In the genomic region with DNA sequence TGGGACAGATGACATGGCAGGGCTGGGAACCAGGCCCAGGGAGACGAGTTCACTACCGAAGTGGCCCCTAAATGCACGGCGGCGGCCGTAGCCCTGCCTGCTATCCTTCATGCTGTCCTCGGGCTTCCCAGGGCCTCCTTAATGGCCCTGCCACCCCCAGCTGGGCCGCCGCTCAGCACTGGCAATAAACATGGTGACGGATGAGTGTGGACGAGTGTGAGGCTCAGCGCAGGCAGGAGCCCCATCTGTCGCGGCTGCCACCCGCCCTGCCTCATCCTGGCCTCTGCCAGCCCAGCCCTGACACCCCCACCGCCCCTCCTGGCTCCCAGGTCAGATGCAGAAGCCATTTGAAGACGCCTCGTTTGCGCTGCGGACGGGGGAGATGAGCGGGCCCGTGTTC, we compare ENCODE assay signal across 23 cellular contexts. TPM values are rescaled to one million over a fixed set of nuclear protein-coding genes. Genes with fewer than 3 reads are reported as not detected.
DNase-seq lines count a peak whose midpoint lies in the region; FAIRE-seq and TF ChIP-seq lines count a peak whose summit lies in the region.
"Had no signal": no experiment of that assay in that cellular context is flagged by ENCODE, and none has a peak within 500 bp of the region (broad histone marks: within the 10 kb centered on the region; RNA-seq: fewer than 3 reads in every experiment).

No MANE protein-coding gene starts in this region.

- H3K4me3 ChIP-seq in NT2/D1 (ENCODE audit: insufficient read length, low read depth) (no peak overlapping the region), endodermal cell (ENCODE audit: low read length) (no peak overlapping the region), small intestine (ENCODE audit: low read depth in 1 of 2, low read length in 2 of 2) (no peak overlapping the region)
- H3K4me3 ChIP-seq: breast epithelium, ovary, SK-N-MC, upper lobe of left lung had no signal

- FAIRE-seq in small intestine (lab: Jason Lieb, UNC), result no peak
- FAIRE-seq: colon had no signal

- H3K9me3 ChIP-seq in NT2/D1 (ENCODE audit: insufficient read depth, low read length) (no peaks in the 10 kb centered on the region), endodermal cell (ENCODE audit: control insufficient read depth, low read length) (no peaks in the 10 kb centered on the region), small intestine (ENCODE audit: control insufficient read depth, low read depth) (no peaks in the 10 kb centered on the region)
- H3K9me3 ChIP-seq: ovary had no signal

- H3K36me3 Mint-ChIP-seq in endodermal cell (ENCODE audit: low read depth), result peaks cover 24% of the 10 kb centered on the region

- DNase-seq in NCI-H2227 (lab: John Stamatoyannopoulos, UW; ENCODE audit: unreplicated experiment) (peak; percentile 16), NCI-H2227 treated with DMSO at 0.1 percent for 48 hours (lab: John Stamatoyannopoulos, UW) (no peak), NT2/D1 (ENCODE audit: low read depth, low spot score) (no peak), endodermal cell (no peak), small intestine (no peak), COR-L47 (lab: John Stamatoyannopoulos, UW) (no peak), DMS79 treated with DMSO at 0.1 percent for 48 hours (lab: John Stamatoyannopoulos, UW) (no peak)
- DNase-seq in activated CD4-positive, alpha-beta T cell treated with anti-CD3 and anti-CD28 coated beads, Interleukin-2, amount 50 U/mL, for 1 hour, result no peak
- DNase-seq: amniotic stem cell; left cardiac atrium; mammary epithelial cell; NCI-H2081 treated with DMSO at 0.1 percent for 48 hours; NCI-H446; ovary; stimulated activated naive B cell treated with anti-CD40 and anti-IgM and Interleukin-4, amounts not matched to agents 10 μg/mL and 1 μg/mL and 100 μg/mL, for 72 hours had no signal

- no peaks in the 10 kb centered on the region for H3K9me3 Mint-ChIP-seq in endodermal cell
- H3K9me3 Mint-ChIP-seq: activated naive CD4-positive, alpha-beta T cell treated with anti-CD3 and anti-CD28 coated beads, Interleukin-2, amount 50 U/mL, for 24 hours; nephron had no signal

- H3K36me3 ChIP-seq in NT2/D1 (ENCODE audit: insufficient read depth, insufficient read length, low read length) (peaks cover 70% of the 10 kb centered on the region), endodermal cell (ENCODE audit: control insufficient read depth, insufficient read depth, low read length) (peaks cover 23% of the 10 kb centered on the region), small intestine (ENCODE audit: control insufficient read depth in 2 of 2, insufficient read depth in 2 of 2, low read length in 2 of 2) (peaks cover 5 to 8% of the 10 kb centered on the region in 2 donors)
- H3K36me3 ChIP-seq: breast epithelium, ovary had no signal

- WGBS in endodermal cell (ENCODE audit: insufficient coverage in 1 of 2, insufficient read length in 1 of 2), 2 experiments, result 90 to 93% methylated on average over 7 to 23 of the region's 23 CpGs
- 86 to 94% (median 88%) methylated on average over 20 to 23 of the region's 23 CpGs for WGBS in small intestine, 3 donors

- H3K9ac ChIP-seq in NT2/D1 (ENCODE audit: insufficient read length, low read depth) (peak overlapping the region; percentile 10), endodermal cell (ENCODE audit: extremely low read depth, low read length, poor library complexity, severe bottlenecking) (no peak overlapping the region)

- no peaks in the 10 kb centered on the region for H3K27me3 Mint-ChIP-seq in endodermal cell (ENCODE audit: insufficient read depth)
- H3K27me3 Mint-ChIP-seq: activated naive CD4-positive, alpha-beta T cell treated with anti-CD3 and anti-CD28 coated beads, Interleukin-2, amount 50 U/mL, for 24 hours; stimulated activated naive B cell treated with anti-CD40 and anti-IgM and Interleukin-4, amounts not matched to agents 10 μg/mL and 1 μg/mL and 100 μg/mL, for 72 hours had no signal

- H3K27ac ChIP-seq in endodermal cell (ENCODE audit: low read depth, low read length), result peak overlapping the region; percentile 57
- no peak overlapping the region for H3K27ac ChIP-seq in small intestine (ENCODE audit: low read depth in 1 of 2, low read length in 1 of 2)
- H3K27ac ChIP-seq: breast epithelium, epithelial cell of prostate, ovary, SK-N-MC, upper lobe of left lung had no signal

- TF ChIP-seq CTCF in endodermal cell (conservative IDR thresholded peaks at IDR 0.05), result no peak

- peaks cover 3% of the 10 kb centered on the region for H3K4me1 Mint-ChIP-seq in endodermal cell
- H3K4me1 Mint-ChIP-seq: CD14-positive monocyte had no signal

- H3K27me3 ChIP-seq in NT2/D1 (ENCODE audit: insufficient read depth, insufficient read length) (no peaks in the 10 kb centered on the region), endodermal cell (ENCODE audit: control insufficient read depth, insufficient read depth, low read length, poor library complexity, severe bottlenecking) (no peaks in the 10 kb centered on the region), small intestine (ENCODE audit: control insufficient read depth in 2 of 2, insufficient read depth in 2 of 2, low read length in 2 of 2) (no peaks in the 10 kb centered on the region)
- H3K27me3 ChIP-seq: breast epithelium, ovary, upper lobe of left lung had no signal

- peaks cover 30% of the 10 kb centered on the region for H3K4me1 ChIP-seq in NT2/D1 (ENCODE audit: insufficient read depth, insufficient read length)
- H3K4me1 ChIP-seq in endodermal cell (ENCODE audit: control insufficient read depth, insufficient read depth, low read length), result no peaks in the 10 kb centered on the region
- no peaks in the 10 kb centered on the region for H3K4me1 ChIP-seq in small intestine (ENCODE audit: control insufficient read depth in 2 of 2, insufficient read depth in 1 of 2, low read depth in 1 of 2, low read length in 1 of 2)
- H3K4me1 ChIP-seq: breast epithelium, upper lobe of left lung had no signal

- no peak overlapping the region for H3K4me3 Mint-ChIP-seq in endodermal cell
- H3K4me3 Mint-ChIP-seq: activated naive CD4-positive, alpha-beta T cell treated with anti-CD3 and anti-CD28 coated beads, Interleukin-2, amount 50 U/mL, for 24 hours; CD14-positive monocyte; nephron; stimulated activated naive B cell treated with anti-CD40 and anti-IgM and Interleukin-4, amounts not matched to agents 10 μg/mL and 1 μg/mL and 100 μg/mL, for 72 hours had no signal

- no peak overlapping the region for H3K27ac Mint-ChIP-seq in endodermal cell
- H3K27ac Mint-ChIP-seq: activated naive CD4-positive, alpha-beta T cell treated with anti-CD3 and anti-CD28 coated beads, Interleukin-2, amount 50 U/mL, for 24 hours; nephron had no signal

RNA-seq across cellular contexts. Expression of a gene that starts 13.6 kb away (rescaled TPM):
- 100 to 1,000 TPM in 1 of 2 donors, 10 to 100 TPM in 1; 92.4 to 101 TPM for total RNA-seq in endodermal cell
- polyA plus RNA-seq in endodermal cell (2013, experiment 1 of 2), result 84.6 TPM
- polyA plus RNA-seq in endodermal cell (2013, experiment 2 of 2), result 87.0 TPM
- polyA plus RNA-seq in small intestine, result 100 to 1,000 TPM in 1 of 3 donors, 10 to 100 TPM in 2; 74.7 to 109 (median 90.2) TPM

RNA-seq across cellular contexts. Expression of a gene that starts 21.0 kb away (rescaled TPM):
- 100 to 1,000 TPM; 415 to 506 TPM for total RNA-seq in endodermal cell
- polyA plus RNA-seq in endodermal cell (2013, experiment 1 of 2), result 627 TPM
- polyA plus RNA-seq in endodermal cell (2013, experiment 2 of 2), result 623 TPM
- 1,000 to 10,000 TPM in 1 of 3 donors, 100 to 1,000 TPM in 2; 606 to 1,357 (median 909) TPM for polyA plus RNA-seq in small intestine

RNA-seq across cellular contexts. Expression of a gene that starts 29.9 kb away (rescaled TPM):
- total RNA-seq in endodermal cell, result 10 to 100 TPM; 28.3 to 28.8 TPM
- polyA plus RNA-seq in endodermal cell (2013, experiment 1 of 2), result 27.8 TPM
- polyA plus RNA-seq in endodermal cell (2013, experiment 2 of 2), result 26.3 TPM
- polyA plus RNA-seq in small intestine, result 10 to 100 TPM; 17.1 to 36.5 (median 27.0) TPM
